1 cellular context compared by ENCODE assay signal in genomic region chr14:66009104-66009503, GRCh38.
TF ChIP-seq lines count a peak whose summit lies in the region.

No MANE protein-coding gene starts in this region.

TF ChIP-seq in SK-N-SH, 30 proteins besides CTCF, POLR2A, EP300 and RAD21 (continued from another document):
- TF ChIP-seq USF2 (IDR thresholded peaks at IDR 0.05; ENCODE audit: borderline replicate concordance, low read depth, low read length): no peak
